Comparison of ENCODE assay signal across 15 cellular contexts in genomic region chr1:211633523-211633843, GRCh38. TPM values are rescaled to one million over a fixed set of nuclear protein-coding genes. Genes with fewer than 3 reads are reported as not detected.
DNase-seq lines count a peak whose midpoint lies in the region; FAIRE-seq and TF ChIP-seq lines count a peak whose summit lies in the region.
"Had no signal": no experiment of that assay in that cellular context is flagged by ENCODE, and none has a peak within 500 bp of the region (broad histone marks: within the 10 kb centered on the region; RNA-seq: fewer than 3 reads in every experiment).

No MANE protein-coding gene starts in this region.

- no peak for FAIRE-seq in RCC 7860 (lab: Jason Lieb, UNC)
- FAIRE-seq: small intestine had no signal

- no peaks in the 10 kb centered on the region for H3K27me3 ChIP-seq in GM23248 (replicated peaks; ENCODE audit: insufficient read depth)

- no peaks in the 10 kb centered on the region for H3K36me3 Mint-ChIP-seq in osteocyte (ENCODE audit: unreplicated experiment)
- H3K36me3 Mint-ChIP-seq in T-helper 2 cell treated with Interferon-gamma antibody and Interleukin-4, amounts not matched to agents 5 μg/mL and 100 μg/mL, for 36 hours (ENCODE audit: low read depth), result no peaks in the 10 kb centered on the region
- H3K36me3 Mint-ChIP-seq in endothelial cell (ENCODE audit: low read depth, unreplicated experiment), result no peaks in the 10 kb centered on the region

- no peak overlapping the region for H3K4me3 Mint-ChIP-seq in osteocyte (ENCODE audit: unreplicated experiment)
- no peak overlapping the region for H3K4me3 Mint-ChIP-seq in T-helper 2 cell treated with Interferon-gamma antibody and Interleukin-4, amounts not matched to agents 5 μg/mL and 100 μg/mL, for 36 hours
- H3K4me3 Mint-ChIP-seq in endothelial cell (ENCODE audit: unreplicated experiment), result no peak overlapping the region
- H3K4me3 Mint-ChIP-seq: H9 had no signal

- DNase-seq in GM23248 (no peak), RCC 7860 (ENCODE audit: low spot score) (peak; percentile 80), coronary artery (ENCODE audit: low spot score) (no peak), osteocyte (ENCODE audit: extremely low spot score, unreplicated experiment) (no peak), T-helper 1 cell (no peak), midbrain (lab: John Stamatoyannopoulos, UW) (no peak), endothelial cell (ENCODE audit: low spot score) (no peak)
- DNase-seq in T-helper 2 cell treated with Interferon-gamma antibody and Interleukin-4, amounts not matched to agents 5 μg/mL and 100 μg/mL, for 36 hours (ENCODE audit: low spot score), result no peak
- DNase-seq: activated effector memory CD4-positive, alpha-beta T cell treated with Interleukin-2 at 50 U/mL for 16 hours; H9; NCI-H1048; NCI-H2081 treated with DMSO at 0.1 percent for 48 hours; NCI-H510A; small intestine had no signal

- no peaks in the 10 kb centered on the region for H3K36me3 ChIP-seq in GM23248 (ENCODE audit: low read depth)

- TF ChIP-seq CTCF in coronary artery (IDR thresholded peaks at IDR 0.05) (no peak), osteocyte (IDR thresholded peaks at IDR 0.05) (no peak), endothelial cell (IDR thresholded peaks at IDR 0.05; ENCODE audit: unreplicated experiment) (no peak)

- 0 out of 2 replicates have a peak overlapping the region, but pooled peaks have one; percentile 40 for H3K27ac ChIP-seq in GM23248
- H3K27ac ChIP-seq in coronary artery, result peak overlapping the region; percentile 41 to 72
- H3K27ac ChIP-seq: parathyroid adenoma had no signal

- no peaks in the 10 kb centered on the region for H3K9me3 Mint-ChIP-seq in osteocyte (ENCODE audit: unreplicated experiment)
- H3K9me3 Mint-ChIP-seq in T-helper 2 cell treated with Interferon-gamma antibody and Interleukin-4, amounts not matched to agents 5 μg/mL and 100 μg/mL, for 36 hours, result no peaks in the 10 kb centered on the region
- H3K9me3 Mint-ChIP-seq in endothelial cell (ENCODE audit: unreplicated experiment), result no peaks in the 10 kb centered on the region
- H3K9me3 Mint-ChIP-seq: H9 had no signal

- no peak overlapping the region for H2AFZ ChIP-seq in GM23248

- H3K27ac Mint-ChIP-seq in osteocyte (ENCODE audit: unreplicated experiment) (peak overlapping the region; percentile 43), endothelial cell (ENCODE audit: unreplicated experiment) (no peak overlapping the region)
- no peak overlapping the region for H3K27ac Mint-ChIP-seq in T-helper 2 cell treated with Interferon-gamma antibody and Interleukin-4, amounts not matched to agents 5 μg/mL and 100 μg/mL, for 36 hours
- H3K27ac Mint-ChIP-seq: H9 had no signal

- no peaks in the 10 kb centered on the region for H4K20me1 ChIP-seq in GM23248 (ENCODE audit: insufficient read depth)

- no peak overlapping the region for H3K9ac ChIP-seq in GM23248
- H3K9ac ChIP-seq: parathyroid adenoma had no signal

- H3K4me1 Mint-ChIP-seq in osteocyte (ENCODE audit: unreplicated experiment) (peaks cover 40% of the 10 kb centered on the region), endothelial cell (ENCODE audit: unreplicated experiment) (no peaks in the 10 kb centered on the region)
- H3K4me1 Mint-ChIP-seq in T-helper 2 cell treated with Interferon-gamma antibody and Interleukin-4, amounts not matched to agents 5 μg/mL and 100 μg/mL, for 36 hours (ENCODE audit: low read depth), result peaks cover 4% of the 10 kb centered on the region

- H3K27me3 Mint-ChIP-seq in osteocyte (ENCODE audit: unreplicated experiment) (no peaks in the 10 kb centered on the region), endothelial cell (ENCODE audit: unreplicated experiment) (peaks cover 11% of the 10 kb centered on the region)
- H3K27me3 Mint-ChIP-seq in T-helper 2 cell treated with Interferon-gamma antibody and Interleukin-4, amounts not matched to agents 5 μg/mL and 100 μg/mL, for 36 hours (ENCODE audit: low read depth), result peaks cover 5% of the 10 kb centered on the region

- peaks cover 6% of the 10 kb centered on the region; the same call in 1 of the 2 replicates for H3F3A ChIP-seq in GM23248 (ENCODE audit: insufficient read depth)

- in situ Hi-C loops in GM23248 (cut with MboI), result no loop called here

- WGBS in GM23248 (ENCODE audit: low coverage in 1 of 2, low lambda C conversion rate in 2 of 2, missing lambda C conversion rate in 2 of 2), 2 experiments, result 89 to 95% methylated on average over 8 of the region's 8 CpGs

- no peaks in the 10 kb centered on the region for H3K9me2 ChIP-seq in GM23248 (ENCODE audit: insufficient read depth)

- no peak overlapping the region for H3K4me2 ChIP-seq in GM23248 (ENCODE audit: unreplicated experiment)

- no peaks in the 10 kb centered on the region for H3K79me2 ChIP-seq in GM23248 (ENCODE audit: insufficient read depth)
- H3K79me2 ChIP-seq: parathyroid adenoma had no signal

- peaks cover 16% of the 10 kb centered on the region for H3K4me1 ChIP-seq in GM23248 (ENCODE audit: insufficient read depth)
- H3K4me1 ChIP-seq: parathyroid adenoma had no signal

- H3K4me3 ChIP-seq in GM23248 (no peak overlapping the region), coronary artery (no peak overlapping the region)

- no peaks in the 10 kb centered on the region for H3K9me3 ChIP-seq in GM23248 (ENCODE audit: low read depth)

RNA-seq across cellular contexts. Expression of gene NEK2, which starts 41.9 kb away (rescaled TPM):
- total RNA-seq in GM23248 (2014; rRNA removed; shearing (Covaris generic)), result 11.3 and 13.8 TPM in 2 replicates
- polyA plus RNA-seq in GM23248 (2016; fragmentation: Nextera tagmentation; extraction: Ambion mirVana), result 10.6 TPM in 2 replicates
- total RNA-seq in osteocyte, result 3.9 and 4.4 TPM in 2 replicates
- 3.9 TPM for total RNA-seq in endothelial cell (ENCODE audit: unreplicated experiment)

RNA-seq across cellular contexts. Expression of gene SLC30A1, which starts 54.5 kb away (rescaled TPM):
- 40.0 and 46.9 TPM in 2 replicates for total RNA-seq in GM23248 (2014; rRNA removed; shearing (Covaris generic))
- 22.7 and 23.0 TPM in 2 replicates for polyA plus RNA-seq in GM23248 (2016; fragmentation: Nextera tagmentation; extraction: Ambion mirVana)
- 12.1 and 14.2 TPM in 2 replicates for total RNA-seq in osteocyte
- 7.7 TPM for total RNA-seq in endothelial cell (ENCODE audit: unreplicated experiment)
